ENCODE assay signal across 1 cellular context in genomic region chr11:78325274-78325781, GRCh38.
A peak's percentile ranks its signal among the peaks of the same experiment; 100 is the strongest.
TF ChIP-seq lines count a peak whose summit lies in the region.

No MANE protein-coding gene starts in this region.

TF ChIP-seq in K562, 482 proteins besides CTCF, POLR2A, EP300 and RAD21 (continued from another document and continues in another):
- TF ChIP-seq RNF219 (CRISPR knock-in tag; IDR thresholded peaks at IDR 0.05) (no peak), ZNF551 (CRISPR knock-in tag; IDR thresholded peaks at IDR 0.05) (no peak), TARDBP (IDR thresholded peaks at IDR 0.05) (no peak), ETS2 (tag; IDR thresholded peaks at IDR 0.05; ENCODE audit: borderline replicate concordance, poor library complexity, severe bottlenecking) (no peak), GABPB2 (CRISPR knock-in tag; conservative IDR thresholded peaks at IDR 0.05) (no peak), ZNF639 (CRISPR knock-in tag; conservative IDR thresholded peaks at IDR 0.05 in 1 of 2, IDR thresholded peaks at IDR 0.05 in 1 of 2) (no peak), SRSF1 (IDR thresholded peaks at IDR 0.05; ENCODE audit: low read depth, low read length) (no peak), TSHZ1 (CRISPR knock-in tag; IDR thresholded peaks at IDR 0.05) (no peak), BACH1 (tag; IDR thresholded peaks at IDR 0.05) (peak; percentile 59; the same call in 1 of the 2 replicates), ZFPM2 (CRISPR knock-in tag; IDR thresholded peaks at IDR 0.05) (no peak), ADNP (tag; IDR thresholded peaks at IDR 0.05) (no peak), KDM5B (IDR thresholded peaks at IDR 0.05; ENCODE audit: insufficient replicate concordance, low read depth, low read length) (no peak), CSDE1 (IDR thresholded peaks at IDR 0.05) (no peak), HNRNPH1 (optimal IDR thresholded peaks at IDR 0.05; ENCODE audit: low read depth, low read length) (no peak), CCNT2 (IDR thresholded peaks at IDR 0.05; ENCODE audit: borderline replicate concordance, extremely low read depth, insufficient read length, low read depth, low read length) (peak; percentile 36), ARID2 (IDR thresholded peaks at IDR 0.05) (no peak), SUPT5H (IDR thresholded peaks at IDR 0.05) (no peak), SMC3 (conservative IDR thresholded peaks at IDR 0.05; ENCODE audit: insufficient read depth, low read depth, low read length) (no peak), MTA2 (IDR thresholded peaks at IDR 0.05; ENCODE audit: low read depth) (no peak), ZBTB34 (CRISPR knock-in tag; IDR thresholded peaks at IDR 0.05) (no peak), FOXJ2 (tag; IDR thresholded peaks at IDR 0.05) (no peak)
- TF ChIP-seq, protein P1, sequence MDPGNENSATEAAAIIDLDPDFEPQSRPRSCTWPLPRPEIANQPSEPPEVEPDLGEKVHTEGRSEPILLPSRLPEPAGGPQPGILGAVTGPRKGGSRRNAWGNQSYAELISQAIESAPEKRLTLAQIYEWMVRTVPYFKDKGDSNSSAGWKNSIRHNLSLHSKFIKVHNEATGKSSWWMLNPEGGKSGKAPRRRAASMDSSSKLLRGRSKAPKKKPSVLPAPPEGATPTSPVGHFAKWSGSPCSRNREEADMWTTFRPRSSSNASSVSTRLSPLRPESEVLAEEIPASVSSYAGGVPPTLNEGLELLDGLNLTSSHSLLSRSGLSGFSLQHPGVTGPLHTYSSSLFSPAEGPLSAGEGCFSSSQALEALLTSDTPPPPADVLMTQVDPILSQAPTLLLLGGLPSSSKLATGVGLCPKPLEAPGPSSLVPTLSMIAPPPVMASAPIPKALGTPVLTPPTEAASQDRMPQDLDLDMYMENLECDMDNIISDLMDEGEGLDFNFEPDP (CRISPR knock-in tag; IDR thresholded peaks at IDR 0.05): no peak
- TF ChIP-seq, protein P2, sequence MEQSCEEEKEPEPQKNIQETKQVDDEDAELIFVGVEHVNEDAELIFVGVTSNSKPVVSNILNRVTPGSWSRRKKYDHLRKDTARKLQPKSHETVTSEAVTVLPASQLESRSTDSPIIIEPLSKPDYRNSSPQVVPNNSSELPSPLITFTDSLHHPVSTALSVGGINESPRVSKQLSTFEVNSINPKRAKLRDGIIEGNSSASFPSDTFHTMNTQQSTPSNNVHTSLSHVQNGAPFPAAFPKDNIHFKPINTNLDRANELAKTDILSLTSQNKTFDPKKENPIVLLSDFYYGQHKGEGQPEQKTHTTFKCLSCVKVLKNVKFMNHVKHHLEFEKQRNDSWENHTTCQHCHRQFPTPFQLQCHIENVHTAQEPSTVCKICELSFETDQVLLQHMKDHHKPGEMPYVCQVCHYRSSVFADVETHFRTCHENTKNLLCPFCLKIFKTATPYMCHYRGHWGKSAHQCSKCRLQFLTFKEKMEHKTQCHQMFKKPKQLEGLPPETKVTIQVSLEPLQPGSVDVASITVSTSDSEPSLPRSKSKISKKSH (CRISPR knock-in tag; IDR thresholded peaks at IDR 0.05): no peak
- TF ChIP-seq, protein P3, sequence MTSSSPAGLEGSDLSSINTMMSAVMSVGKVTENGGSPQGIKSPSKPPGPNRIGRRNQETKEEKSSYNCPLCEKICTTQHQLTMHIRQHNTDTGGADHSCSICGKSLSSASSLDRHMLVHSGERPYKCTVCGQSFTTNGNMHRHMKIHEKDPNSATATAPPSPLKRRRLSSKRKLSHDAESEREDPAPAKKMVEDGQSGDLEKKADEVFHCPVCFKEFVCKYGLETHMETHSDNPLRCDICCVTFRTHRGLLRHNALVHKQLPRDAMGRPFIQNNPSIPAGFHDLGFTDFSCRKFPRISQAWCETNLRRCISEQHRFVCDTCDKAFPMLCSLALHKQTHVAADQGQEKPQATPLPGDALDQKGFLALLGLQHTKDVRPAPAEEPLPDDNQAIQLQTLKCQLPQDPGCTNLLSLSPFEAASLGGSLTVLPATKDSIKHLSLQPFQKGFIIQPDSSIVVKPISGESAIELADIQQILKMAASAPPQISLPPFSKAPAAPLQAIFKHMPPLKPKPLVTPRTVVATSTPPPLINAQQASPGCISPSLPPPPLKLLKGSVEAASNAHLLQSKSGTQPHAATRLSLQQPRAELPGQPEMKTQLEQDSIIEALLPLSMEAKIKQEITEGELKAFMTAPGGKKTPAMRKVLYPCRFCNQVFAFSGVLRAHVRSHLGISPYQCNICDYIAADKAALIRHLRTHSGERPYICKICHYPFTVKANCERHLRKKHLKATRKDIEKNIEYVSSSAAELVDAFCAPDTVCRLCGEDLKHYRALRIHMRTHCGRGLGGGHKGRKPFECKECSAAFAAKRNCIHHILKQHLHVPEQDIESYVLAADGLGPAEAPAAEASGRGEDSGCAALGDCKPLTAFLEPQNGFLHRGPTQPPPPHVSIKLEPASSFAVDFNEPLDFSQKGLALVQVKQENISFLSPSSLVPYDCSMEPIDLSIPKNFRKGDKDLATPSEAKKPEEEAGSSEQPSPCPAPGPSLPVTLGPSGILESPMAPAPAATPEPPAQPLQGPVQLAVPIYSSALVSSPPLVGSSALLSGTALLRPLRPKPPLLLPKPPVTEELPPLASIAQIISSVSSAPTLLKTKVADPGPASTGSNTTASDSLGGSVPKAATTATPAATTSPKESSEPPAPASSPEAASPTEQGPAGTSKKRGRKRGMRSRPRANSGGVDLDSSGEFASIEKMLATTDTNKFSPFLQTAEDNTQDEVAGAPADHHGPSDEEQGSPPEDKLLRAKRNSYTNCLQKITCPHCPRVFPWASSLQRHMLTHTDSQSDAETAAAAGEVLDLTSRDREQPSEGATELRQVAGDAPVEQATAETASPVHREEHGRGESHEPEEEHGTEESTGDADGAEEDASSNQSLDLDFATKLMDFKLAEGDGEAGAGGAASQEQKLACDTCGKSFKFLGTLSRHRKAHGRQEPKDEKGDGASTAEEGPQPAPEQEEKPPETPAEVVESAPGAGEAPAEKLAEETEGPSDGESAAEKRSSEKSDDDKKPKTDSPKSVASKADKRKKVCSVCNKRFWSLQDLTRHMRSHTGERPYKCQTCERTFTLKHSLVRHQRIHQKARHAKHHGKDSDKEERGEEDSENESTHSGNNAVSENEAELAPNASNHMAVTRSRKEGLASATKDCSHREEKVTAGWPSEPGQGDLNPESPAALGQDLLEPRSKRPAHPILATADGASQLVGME (CRISPR knock-in tag; IDR thresholded peaks at IDR 0.05): no peak
- TF ChIP-seq, protein P4, sequence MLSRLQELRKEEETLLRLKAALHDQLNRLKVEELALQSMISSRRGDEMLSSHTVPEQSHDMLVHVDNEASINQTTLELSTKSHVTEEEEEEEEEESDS (CRISPR knock-in tag; IDR thresholded peaks at IDR 0.05): no peak
- TF ChIP-seq, protein P5, sequence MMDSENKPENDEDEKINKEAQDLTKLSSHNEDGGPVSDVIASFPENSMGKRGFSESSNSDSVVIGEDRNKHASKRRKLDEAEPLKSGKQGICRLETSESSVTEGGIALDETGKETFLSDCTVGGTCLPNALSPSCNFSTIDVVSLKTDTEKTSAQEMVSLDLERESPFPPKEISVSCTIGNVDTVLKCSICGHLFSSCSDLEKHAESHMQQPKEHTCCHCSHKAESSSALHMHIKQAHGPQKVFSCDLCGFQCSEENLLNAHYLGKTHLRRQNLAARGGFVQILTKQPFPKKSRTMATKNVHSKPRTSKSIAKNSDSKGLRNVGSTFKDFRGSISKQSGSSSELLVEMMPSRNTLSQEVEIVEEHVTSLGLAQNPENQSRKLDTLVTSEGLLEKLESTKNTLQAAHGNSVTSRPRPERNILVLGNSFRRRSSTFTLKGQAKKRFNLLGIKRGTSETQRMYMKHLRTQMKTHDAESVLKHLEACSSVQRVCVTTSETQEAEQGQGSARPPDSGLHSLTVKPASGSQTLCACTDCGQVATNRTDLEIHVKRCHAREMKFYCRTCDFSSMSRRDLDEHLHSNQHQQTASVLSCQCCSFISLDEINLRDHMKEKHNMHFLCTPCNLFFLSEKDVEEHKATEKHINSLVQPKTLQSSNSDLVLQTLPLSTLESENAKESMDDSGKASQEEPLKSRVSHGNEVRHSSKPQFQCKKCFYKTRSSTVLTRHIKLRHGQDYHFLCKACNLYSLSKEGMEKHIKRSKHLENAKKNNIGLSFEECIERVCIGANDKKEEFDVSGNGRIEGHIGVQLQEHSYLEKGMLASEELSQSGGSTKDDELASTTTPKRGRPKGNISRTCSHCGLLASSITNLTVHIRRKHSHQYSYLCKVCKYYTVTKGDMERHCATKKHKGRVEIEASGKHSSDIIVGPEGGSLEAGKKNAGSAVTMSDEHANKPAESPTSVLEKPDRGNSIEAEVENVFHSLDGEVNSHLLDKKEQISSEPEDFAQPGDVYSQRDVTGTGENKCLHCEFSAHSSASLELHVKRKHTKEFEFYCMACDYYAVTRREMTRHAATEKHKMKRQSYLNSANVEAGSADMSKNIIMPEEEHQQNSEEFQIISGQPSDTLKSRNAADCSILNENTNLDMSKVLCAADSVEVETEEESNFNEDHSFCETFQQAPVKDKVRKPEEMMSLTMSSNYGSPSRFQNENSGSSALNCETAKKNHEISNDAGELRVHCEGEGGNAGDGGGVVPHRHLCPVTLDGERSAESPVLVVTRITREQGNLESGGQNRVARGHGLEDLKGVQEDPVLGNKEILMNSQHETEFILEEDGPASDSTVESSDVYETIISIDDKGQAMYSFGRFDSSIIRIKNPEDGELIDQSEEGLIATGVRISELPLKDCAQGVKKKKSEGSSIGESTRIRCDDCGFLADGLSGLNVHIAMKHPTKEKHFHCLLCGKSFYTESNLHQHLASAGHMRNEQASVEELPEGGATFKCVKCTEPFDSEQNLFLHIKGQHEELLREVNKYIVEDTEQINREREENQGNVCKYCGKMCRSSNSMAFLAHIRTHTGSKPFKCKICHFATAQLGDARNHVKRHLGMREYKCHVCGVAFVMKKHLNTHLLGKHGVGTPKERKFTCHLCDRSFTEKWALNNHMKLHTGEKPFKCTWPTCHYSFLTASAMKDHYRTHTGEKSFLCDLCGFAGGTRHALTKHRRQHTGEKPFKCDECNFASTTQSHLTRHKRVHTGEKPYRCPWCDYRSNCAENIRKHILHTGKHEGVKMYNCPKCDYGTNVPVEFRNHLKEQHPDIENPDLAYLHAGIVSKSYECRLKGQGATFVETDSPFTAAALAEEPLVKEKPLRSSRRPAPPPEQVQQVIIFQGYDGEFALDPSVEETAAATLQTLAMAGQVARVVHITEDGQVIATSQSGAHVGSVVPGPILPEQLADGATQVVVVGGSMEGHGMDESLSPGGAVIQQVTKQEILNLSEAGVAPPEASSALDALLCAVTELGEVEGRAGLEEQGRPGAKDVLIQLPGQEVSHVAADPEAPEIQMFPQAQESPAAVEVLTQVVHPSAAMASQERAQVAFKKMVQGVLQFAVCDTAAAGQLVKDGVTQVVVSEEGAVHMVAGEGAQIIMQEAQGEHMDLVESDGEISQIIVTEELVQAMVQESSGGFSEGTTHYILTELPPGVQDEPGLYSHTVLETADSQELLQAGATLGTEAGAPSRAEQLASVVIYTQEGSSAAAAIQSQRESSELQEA (IDR thresholded peaks at IDR 0.05; ENCODE audit: low read depth): no peak
